In genomic region chr2:221229097-221229496, GRCh38 we compare ENCODE assay signal across 16 cellular contexts.
DNase-seq lines count a peak whose midpoint lies in the region; ATAC-seq and TF ChIP-seq lines count a peak whose summit lies in the region.
"Had no signal": no experiment of that assay in that cellular context is flagged by ENCODE, and none has a peak within 500 bp of the region (broad histone marks: within the 10 kb centered on the region; RNA-seq: fewer than 3 reads in every experiment).

No MANE protein-coding gene starts in this region.

- TF ChIP-seq EP300 in esophagus muscularis mucosa (IDR thresholded peaks at IDR 0.05) = no peak

- peaks cover 0 to 27% (median 15%) of the 10 kb centered on the region in 9 donors for H3K4me1 ChIP-seq in heart right ventricle
- peaks cover 4 to 18% (median 13%) of the 10 kb centered on the region in 4 donors for H3K4me1 ChIP-seq in esophagus muscularis mucosa
- peaks cover 0 to 10% (median 0%) of the 10 kb centered on the region in 5 donors for H3K4me1 ChIP-seq in subcutaneous abdominal adipose tissue (ENCODE audit: control insufficient read depth in 5 of 5, insufficient read depth in 5 of 5, low read length in 5 of 5)
- H3K4me1 ChIP-seq: BLaER1, Caco-2 had no signal

- H3K4me3 ChIP-seq in heart right ventricle (no peak overlapping the region), esophagus muscularis mucosa (no peak overlapping the region), subcutaneous abdominal adipose tissue (ENCODE audit: low read depth in 1 of 5, low read length in 5 of 5) (no peak overlapping the region)
- H3K4me3 ChIP-seq: BLaER1, GM23338 had no signal

- TF ChIP-seq POLR2A in esophagus muscularis mucosa (IDR thresholded peaks at IDR 0.05; ENCODE audit: low read depth) = no peak

- H3K9ac ChIP-seq in subcutaneous abdominal adipose tissue (ENCODE audit: low read length in 5 of 5) = peak overlapping the region in 1 of 5 donors; percentile 21
- H3K9ac ChIP-seq: BLaER1 had no signal

- H3K36me3 ChIP-seq in heart right ventricle (no peaks in the 10 kb centered on the region), esophagus muscularis mucosa (no peaks in the 10 kb centered on the region), subcutaneous abdominal adipose tissue (ENCODE audit: control insufficient read depth in 5 of 5, insufficient read depth in 5 of 5, low read length in 5 of 5) (no peaks in the 10 kb centered on the region)
- H3K36me3 ChIP-seq: BLaER1 had no signal

- ATAC-seq in heart right ventricle (peak in 4 of 8 donors; percentile 74 to 86 (median 80)), Right ventricle myocardium superior (ENCODE audit: poor library complexity) (no peak), left lobe of liver (no peak), HG03442 (IDR thresholded peaks at IDR 0.05; ENCODE audit: unreplicated experiment) (no peak)
- ATAC-seq: GM23338 had no signal

- no peaks in the 10 kb centered on the region for H3K27me3 ChIP-seq in heart right ventricle
- no peaks in the 10 kb centered on the region for H3K27me3 ChIP-seq in esophagus muscularis mucosa
- no peaks in the 10 kb centered on the region for H3K27me3 ChIP-seq in subcutaneous abdominal adipose tissue (ENCODE audit: control insufficient read depth in 5 of 5, insufficient read depth in 4 of 5, low read length in 5 of 5)
- H3K27me3 ChIP-seq: BLaER1 had no signal

- H3K9me3 ChIP-seq in heart right ventricle (peaks cover 0 to 15% (median 0%) of the 10 kb centered on the region in 11 donors), esophagus muscularis mucosa (peaks cover 0 to 5% (median 0%) of the 10 kb centered on the region in 4 donors), subcutaneous abdominal adipose tissue (ENCODE audit: control insufficient read depth in 5 of 5, low read length in 5 of 5) (no peaks in the 10 kb centered on the region)
- H3K9me3 ChIP-seq: BLaER1, Caco-2 had no signal

- TF ChIP-seq CTCF in heart right ventricle (IDR thresholded peaks at IDR 0.05) (no peak), esophagus muscularis mucosa (IDR thresholded peaks at IDR 0.05) (no peak)

- no peak for DNase-seq in heart right ventricle
- no peak for DNase-seq in Right ventricle myocardium superior
- no peak for DNase-seq in esophagus muscularis mucosa (ENCODE audit: extremely low spot score)
- DNase-seq in left lobe of liver (ENCODE audit: low spot score) = no peak
- no peak for DNase-seq in NOMO-1 treated with DMSO at 0.1 percent for 48 hours (lab: John Stamatoyannopoulos, UW; ENCODE audit: unreplicated experiment)
- DNase-seq: 8988T; AML-193; Caco-2; CD8-positive, alpha-beta memory T cell; DND-41; GDM1; H7 had no signal

- intact Hi-C loops in heart right ventricle (cut with DNase I) (loop anchor here in 2 of 10 donors (5.0 kb wide), 2 partner anchors 127 to 343 kb away; partner anchors contain the start of gene EPHA4 (in 1 of the 2)), Right ventricle myocardium superior (cut with DNase I) (no loop called here), esophagus muscularis mucosa (cut with DNase I) (no loop called here)

- H3K27ac ChIP-seq in heart right ventricle = peak overlapping the region; percentile 10 to 78 (median 54)
- peak overlapping the region in 3 of 4 donors; percentile 10 to 50 (median 38) for H3K27ac ChIP-seq in esophagus muscularis mucosa (replicated peaks in 1 of 4)
- peak overlapping the region; percentile 11 for H3K27ac ChIP-seq in subcutaneous abdominal adipose tissue (ENCODE audit: low read depth, low read length)
- H3K27ac ChIP-seq: BLaER1 had no signal
